Comparison of ENCODE assay signal across 28 cellular contexts in genomic region chr17:6135996-6136395, GRCh38.
"Had no signal": no experiment of that assay in that cellular context is flagged by ENCODE, and none has a peak within 500 bp of the region (broad histone marks: within the 10 kb centered on the region; RNA-seq: fewer than 3 reads in every experiment).

No MANE protein-coding gene starts in this region.

- H2AFZ ChIP-seq: neural progenitor cell, parathyroid adenoma had no signal

- H3K27ac Mint-ChIP-seq: natural killer cell; nephron; neural progenitor cell; progenitor cell of endocrine pancreas; stimulated activated effector memory CD8-positive, alpha-beta T cell treated with anti-CD3 and anti-CD28 coated beads, Interleukin-12 subunit alpha, Interleukin-12 subunit beta, amount 100 ng/mL, for 72 hours; stimulated activated naive B cell treated with anti-CD40 and anti-IgM and Interleukin-4, amounts not matched to agents 10 μg/mL and 1 μg/mL and 100 μg/mL, for 72 hours; stimulated activated naive CD8-positive, alpha-beta T cell treated with anti-CD3 and anti-CD28 coated beads, Interleukin-15, amount 100 ng/mL, for 72 hours; type B pancreatic cell had no signal

- H3K36me3 ChIP-seq: neural progenitor cell, ovary, right lobe of liver, sigmoid colon, suprapubic skin, tibial artery, transverse colon, upper lobe of right lung, uterus had no signal

- H3K9me3 ChIP-seq: ovary, psoas muscle, right lobe of liver, sigmoid colon, suprapubic skin, testis, tibial artery, transverse colon, upper lobe of right lung, uterus had no signal

- H3K9me3 Mint-ChIP-seq: natural killer cell; nephron; neural progenitor cell; stimulated activated effector memory CD8-positive, alpha-beta T cell treated with anti-CD3 and anti-CD28 coated beads, Interleukin-12 subunit alpha, Interleukin-12 subunit beta, amount 100 ng/mL, for 72 hours; stimulated activated naive B cell treated with anti-CD40 and anti-IgM and Interleukin-4, amounts not matched to agents 10 μg/mL and 1 μg/mL and 100 μg/mL, for 72 hours; stimulated activated naive CD8-positive, alpha-beta T cell treated with anti-CD3 and anti-CD28 coated beads, Interleukin-15, amount 100 ng/mL, for 72 hours; type B pancreatic cell had no signal

- H3K27me3 ChIP-seq: neural progenitor cell, ovary, sigmoid colon, testis, transverse colon, upper lobe of right lung, uterus had no signal

- H3K4me1 Mint-ChIP-seq: natural killer cell; stimulated activated effector memory CD8-positive, alpha-beta T cell treated with anti-CD3 and anti-CD28 coated beads, Interleukin-12 subunit alpha, Interleukin-12 subunit beta, amount 100 ng/mL, for 72 hours; stimulated activated naive B cell treated with anti-CD40 and anti-IgM and Interleukin-4, amounts not matched to agents 10 μg/mL and 1 μg/mL and 100 μg/mL, for 72 hours; stimulated activated naive CD8-positive, alpha-beta T cell treated with anti-CD3 and anti-CD28 coated beads, Interleukin-15, amount 100 ng/mL, for 72 hours had no signal

- H3K36me3 Mint-ChIP-seq: natural killer cell; neural progenitor cell; stimulated activated effector memory CD8-positive, alpha-beta T cell treated with anti-CD3 and anti-CD28 coated beads, Interleukin-12 subunit alpha, Interleukin-12 subunit beta, amount 100 ng/mL, for 72 hours; stimulated activated naive B cell treated with anti-CD40 and anti-IgM and Interleukin-4, amounts not matched to agents 10 μg/mL and 1 μg/mL and 100 μg/mL, for 72 hours; type B pancreatic cell had no signal

- H3K27ac ChIP-seq: neural progenitor cell, ovary, parathyroid adenoma, psoas muscle, right lobe of liver, sigmoid colon, suprapubic skin, testis, tibial artery, transverse colon, upper lobe of right lung, uterus had no signal

- H3K4me3 Mint-ChIP-seq: natural killer cell; nephron; neural progenitor cell; stimulated activated effector memory CD8-positive, alpha-beta T cell treated with anti-CD3 and anti-CD28 coated beads, Interleukin-12 subunit alpha, Interleukin-12 subunit beta, amount 100 ng/mL, for 72 hours; stimulated activated naive B cell treated with anti-CD40 and anti-IgM and Interleukin-4, amounts not matched to agents 10 μg/mL and 1 μg/mL and 100 μg/mL, for 72 hours; stimulated activated naive CD8-positive, alpha-beta T cell treated with anti-CD3 and anti-CD28 coated beads, Interleukin-15, amount 100 ng/mL, for 72 hours; type B pancreatic cell had no signal

- H3K9ac ChIP-seq: neural progenitor cell, parathyroid adenoma had no signal

- H3K4me3 ChIP-seq: neural progenitor cell, ovary, psoas muscle, right lobe of liver, sigmoid colon, suprapubic skin, testis, tibial artery, transverse colon, upper lobe of right lung, uterus had no signal

- DNase-seq: natural killer cell; occipital lobe; ovary; posterior cingulate gyrus; psoas muscle; right cardiac atrium; right lobe of liver; sigmoid colon; small intestine; stimulated activated CD4-positive, alpha-beta T cell treated with anti-CD3 and anti-CD28 coated beads, Interleukin-15, amount 100 ng/mL, for 24 hours; stimulated activated CD4-positive, alpha-beta T cell treated with anti-CD3 and anti-CD28 coated beads, Interleukin-2, amount 100 ng/mL, for 24 hours; stimulated activated CD4-positive, alpha-beta T cell treated with anti-CD3 and anti-CD28 coated beads, Interleukin-2, amount 100 ng/mL, for 48 hours; stimulated activated CD4-positive, alpha-beta T cell treated with anti-CD3 and anti-CD28 coated beads, Interleukin-4, amount 100 ng/mL, for 24 hours; stimulated activated naive B cell treated with anti-CD40 and anti-IgM and Interleukin-4, amounts not matched to agents 10 μg/mL and 1 μg/mL and 100 μg/mL, for 72 hours; stimulated activated naive CD4-positive, alpha-beta T cell treated with Interleukin-2 at 50 U/mL for 16 hours; stimulated activated naive CD8-positive, alpha-beta T cell treated with anti-CD3 and anti-CD28 coated beads, Interleukin-15, amount 100 ng/mL, for 72 hours; testis; tibial artery; transverse colon; upper lobe of right lung; uterus had no signal

- H3K4me2 ChIP-seq: neural progenitor cell had no signal

- H3K79me2 ChIP-seq: parathyroid adenoma had no signal

- H3K4me1 ChIP-seq: parathyroid adenoma, psoas muscle, right lobe of liver, sigmoid colon, suprapubic skin, testis, tibial artery, transverse colon, upper lobe of right lung, uterus had no signal

- ATAC-seq: natural killer cell; psoas muscle; right cardiac atrium; right lobe of liver; stimulated activated effector memory CD8-positive, alpha-beta T cell treated with anti-CD3 and anti-CD28 coated beads, Interleukin-12 subunit alpha, Interleukin-12 subunit beta, amount 100 ng/mL, for 72 hours; stimulated activated naive B cell treated with anti-CD40 and anti-IgM and Interleukin-4, amounts not matched to agents 10 μg/mL and 1 μg/mL and 100 μg/mL, for 72 hours; stimulated activated naive CD8-positive, alpha-beta T cell treated with anti-CD3 and anti-CD28 coated beads, Interleukin-15, amount 100 ng/mL, for 72 hours; upper lobe of right lung had no signal
